Comparison of ENCODE assay signal across 14 cellular contexts in the genomic region with DNA sequence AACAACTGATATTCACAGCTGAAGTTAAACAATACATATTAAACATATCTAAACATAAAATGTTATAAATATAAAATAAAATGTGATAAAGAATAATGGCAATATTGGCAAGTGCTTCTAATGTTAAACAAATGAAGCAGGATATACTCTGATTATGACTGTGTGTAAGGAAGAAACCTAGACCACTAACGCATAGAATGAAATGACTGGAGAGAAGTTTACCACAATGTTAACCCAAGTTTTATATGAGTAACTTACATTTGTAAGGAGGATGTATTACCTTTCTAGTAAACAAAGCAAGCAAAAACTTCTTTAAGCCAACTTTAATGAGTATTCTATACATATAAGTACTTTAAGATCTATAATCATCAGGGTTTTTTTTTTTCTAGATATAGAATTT. TPM values are rescaled to one million over a fixed set of nuclear protein-coding genes. Genes with fewer than 3 reads are reported as not detected.
A peak's percentile ranks its signal among the peaks of the same experiment; 100 is the strongest.
DNase-seq lines count a peak whose midpoint lies in the region; ATAC-seq and TF ChIP-seq lines count a peak whose summit lies in the region.
"Had no signal": no experiment of that assay in that cellular context is flagged by ENCODE, and none has a peak within 500 bp of the region (broad histone marks: within the 10 kb centered on the region; RNA-seq: fewer than 3 reads in every experiment).

No MANE protein-coding gene starts in this region.

- TF ChIP-seq POLR2A in Peyer's patch (IDR thresholded peaks at IDR 0.05), result no peak

- H3K9me3 Mint-ChIP-seq in natural killer cell treated with Interleukin-12 subunit alpha and Interleukin-12 subunit beta and Interleukin-15 and Interleukin-18, amount 100 ng/mL, for 72 hours, result no peaks in the 10 kb centered on the region
- peaks cover 0 to 3% of the 10 kb centered on the region in 2 donors for H3K9me3 Mint-ChIP-seq in natural killer cell
- H3K9me3 Mint-ChIP-seq in activated CD8-positive, alpha-beta T cell treated with anti-CD3 and anti-CD28 coated beads, Interleukin-2, amount 10 ng/mL, durations not matched to agents 7 days and 5 days (ENCODE audit: insufficient read depth), result peaks cover 19% of the 10 kb centered on the region
- peaks cover 9% of the 10 kb centered on the region for H3K9me3 Mint-ChIP-seq in stimulated activated effector memory CD8-positive, alpha-beta T cell treated with anti-CD3 and anti-CD28 coated beads, Interleukin-12 subunit alpha, Interleukin-12 subunit beta, amount 100 ng/mL, for 72 hours

- DNase-seq in natural killer cell treated with Interleukin-12 subunit alpha and Interleukin-12 subunit beta and Interleukin-15 and Interleukin-18, amount 100 ng/mL, for 72 hours (ENCODE audit: low spot score), result no peak
- DNase-seq in natural killer cell (no peak), LoVo (ENCODE audit: low spot score) (no peak), Peyer's patch (no peak), hepatic stellate cell (ENCODE audit: low spot score) (no peak)
- DNase-seq in activated CD8-positive, alpha-beta T cell treated with anti-CD3 and anti-CD28 coated beads, Interleukin-2, amount 10 ng/mL, durations not matched to agents 7 days and 5 days, result no peak
- no peak for DNase-seq in stimulated activated effector memory CD8-positive, alpha-beta T cell treated with anti-CD3 and anti-CD28 coated beads, Interleukin-12 subunit alpha, Interleukin-12 subunit beta, amount 100 ng/mL, for 72 hours (ENCODE audit: low spot score in 2 of 2)
- DNase-seq: CD8-positive, alpha-beta memory T cell; DMS53; GF-D8; GM23248 had no signal

- H3K27ac ChIP-seq in Peyer's patch, result no peak overlapping the region
- H3K27ac ChIP-seq: GM23248, HL-60 had no signal

- peak overlapping the region; percentile 18 for H3K4me3 Mint-ChIP-seq in natural killer cell treated with Interleukin-12 subunit alpha and Interleukin-12 subunit beta and Interleukin-15 and Interleukin-18, amount 100 ng/mL, for 72 hours
- H3K4me3 Mint-ChIP-seq in natural killer cell, result no peak overlapping the region
- H3K4me3 Mint-ChIP-seq in activated CD8-positive, alpha-beta T cell treated with anti-CD3 and anti-CD28 coated beads, Interleukin-2, amount 10 ng/mL, durations not matched to agents 7 days and 5 days, result no peak overlapping the region
- no peak overlapping the region for H3K4me3 Mint-ChIP-seq in stimulated activated effector memory CD8-positive, alpha-beta T cell treated with anti-CD3 and anti-CD28 coated beads, Interleukin-12 subunit alpha, Interleukin-12 subunit beta, amount 100 ng/mL, for 72 hours
- H3K4me3 Mint-ChIP-seq: CD14-positive monocyte; CD8-positive, alpha-beta memory T cell had no signal

- no peaks in the 10 kb centered on the region for H3K27me3 Mint-ChIP-seq in natural killer cell treated with Interleukin-12 subunit alpha and Interleukin-12 subunit beta and Interleukin-15 and Interleukin-18, amount 100 ng/mL, for 72 hours
- no peaks in the 10 kb centered on the region for H3K27me3 Mint-ChIP-seq in natural killer cell (ENCODE audit: low read depth in 2 of 2)
- no peaks in the 10 kb centered on the region for H3K27me3 Mint-ChIP-seq in activated CD8-positive, alpha-beta T cell treated with anti-CD3 and anti-CD28 coated beads, Interleukin-2, amount 10 ng/mL, durations not matched to agents 7 days and 5 days (ENCODE audit: low read depth)
- H3K27me3 Mint-ChIP-seq: CD8-positive, alpha-beta memory T cell had no signal

- intact Hi-C loops in natural killer cell (cut with micrococcal nuclease), result no loop called here

- TF ChIP-seq CTCF in natural killer cell (IDR thresholded peaks at IDR 0.05) (no peak), Peyer's patch (IDR thresholded peaks at IDR 0.05) (no peak)

- no peaks in the 10 kb centered on the region for H3K9me3 ChIP-seq in Peyer's patch

- CTCF ChIA-PET in activated CD8-positive, alpha-beta T cell treated with anti-CD3 and anti-CD28 coated beads, Interleukin-2, amount 10 ng/mL, durations not matched to agents 7 days and 5 days (lab: Charles Lee), result interaction anchor here (0.9 to 1.0 kb wide), 2 partner anchors 12 to 252 kb away, joined by 3 read pairs; a partner anchor contains a TSS

- peak; percentile 81 to 95 for ATAC-seq in natural killer cell treated with Interleukin-12 subunit alpha and Interleukin-12 subunit beta and Interleukin-15 and Interleukin-18, amount 100 ng/mL, for 72 hours
- ATAC-seq in natural killer cell, result no peak
- ATAC-seq in activated CD8-positive, alpha-beta T cell treated with anti-CD3 and anti-CD28 coated beads, Interleukin-2, amount 10 ng/mL, durations not matched to agents 7 days and 5 days, result peak; percentile 67
- peak; percentile 99 for ATAC-seq in stimulated activated effector memory CD8-positive, alpha-beta T cell treated with anti-CD3 and anti-CD28 coated beads, Interleukin-12 subunit alpha, Interleukin-12 subunit beta, amount 100 ng/mL, for 72 hours
- ATAC-seq: HCT116 had no signal

- H3K27ac Mint-ChIP-seq in natural killer cell treated with Interleukin-12 subunit alpha and Interleukin-12 subunit beta and Interleukin-15 and Interleukin-18, amount 100 ng/mL, for 72 hours, result no peak overlapping the region
- H3K27ac Mint-ChIP-seq in natural killer cell, result no peak overlapping the region
- H3K27ac Mint-ChIP-seq in activated CD8-positive, alpha-beta T cell treated with anti-CD3 and anti-CD28 coated beads, Interleukin-2, amount 10 ng/mL, durations not matched to agents 7 days and 5 days, result no peak overlapping the region
- no peak overlapping the region for H3K27ac Mint-ChIP-seq in stimulated activated effector memory CD8-positive, alpha-beta T cell treated with anti-CD3 and anti-CD28 coated beads, Interleukin-12 subunit alpha, Interleukin-12 subunit beta, amount 100 ng/mL, for 72 hours
- H3K27ac Mint-ChIP-seq: CD14-positive monocyte had no signal

- H3K4me3 ChIP-seq in Peyer's patch, result no peak overlapping the region
- H3K4me3 ChIP-seq: GM23248 had no signal

- POLR2A ChIA-PET in activated CD8-positive, alpha-beta T cell treated with anti-CD3 and anti-CD28 coated beads, Interleukin-2, amount 10 ng/mL, durations not matched to agents 7 days and 5 days (lab: Charles Lee), result interaction anchor here (1.0 kb wide), 1 partner anchor 56 kb away, joined by 3 read pairs; no protein-coding TSS in a partner anchor

- peaks cover 0 to 16% (median 0%) of the 10 kb centered on the region in 3 donors for H3K36me3 ChIP-seq in Peyer's patch

- H3K36me3 Mint-ChIP-seq in natural killer cell treated with Interleukin-12 subunit alpha and Interleukin-12 subunit beta and Interleukin-15 and Interleukin-18, amount 100 ng/mL, for 72 hours, result peaks cover 49% of the 10 kb centered on the region
- H3K36me3 Mint-ChIP-seq in natural killer cell, result peaks cover 25% of the 10 kb centered on the region
- peaks cover 65% of the 10 kb centered on the region for H3K36me3 Mint-ChIP-seq in activated CD8-positive, alpha-beta T cell treated with anti-CD3 and anti-CD28 coated beads, Interleukin-2, amount 10 ng/mL, durations not matched to agents 7 days and 5 days (ENCODE audit: low read depth)
- H3K36me3 Mint-ChIP-seq in stimulated activated effector memory CD8-positive, alpha-beta T cell treated with anti-CD3 and anti-CD28 coated beads, Interleukin-12 subunit alpha, Interleukin-12 subunit beta, amount 100 ng/mL, for 72 hours, result peaks cover 66% of the 10 kb centered on the region

- peaks cover 24 to 25% of the 10 kb centered on the region in 2 donors for H3K4me1 Mint-ChIP-seq in natural killer cell treated with Interleukin-12 subunit alpha and Interleukin-12 subunit beta and Interleukin-15 and Interleukin-18, amount 100 ng/mL, for 72 hours (ENCODE audit: low read depth in 2 of 2)
- H3K4me1 Mint-ChIP-seq in natural killer cell, result peaks cover 15 to 19% of the 10 kb centered on the region in 2 donors
- H3K4me1 Mint-ChIP-seq in activated CD8-positive, alpha-beta T cell treated with anti-CD3 and anti-CD28 coated beads, Interleukin-2, amount 10 ng/mL, durations not matched to agents 7 days and 5 days (ENCODE audit: low read depth), result peaks cover 20% of the 10 kb centered on the region
- peaks cover 14% of the 10 kb centered on the region for H3K4me1 Mint-ChIP-seq in stimulated activated effector memory CD8-positive, alpha-beta T cell treated with anti-CD3 and anti-CD28 coated beads, Interleukin-12 subunit alpha, Interleukin-12 subunit beta, amount 100 ng/mL, for 72 hours

- no peaks in the 10 kb centered on the region for H3K27me3 ChIP-seq in Peyer's patch

- H3K4me1 ChIP-seq in Peyer's patch, result no peaks in the 10 kb centered on the region

RNA-seq across cellular contexts. Expression of a gene that starts 43.0 kb away (rescaled TPM):
- total RNA-seq in natural killer cell treated with Interleukin-12 subunit alpha and Interleukin-12 subunit beta and Interleukin-15 and Interleukin-18, amount 100 ng/mL, for 72 hours, result 10 to 100 TPM; 36.0 to 40.3 TPM
- 10 to 100 TPM; 25.5 to 28.3 (median 26.9) TPM for total RNA-seq in natural killer cell
- total RNA-seq in activated CD8-positive, alpha-beta T cell treated with anti-CD3 and anti-CD28 coated beads, Interleukin-2, amount 10 ng/mL, durations not matched to agents 7 days and 5 days, result 10 to 100 TPM; 61.7 to 64.6 TPM
- 10 to 100 TPM; 18.2 to 79.2 (median 22.7) TPM for total RNA-seq in Peyer's patch

Comparison
In these comparisons a context has a peak if more than half of its experiments do, and no peak if none do; other contexts are left out.
1. ATAC-seq: peak in natural killer cell treated with Interleukin-12 subunit alpha and Interleukin-12 subunit beta and Interleukin-15 and Interleukin-18, amount 100 ng/mL, for 72 hours (2 of 2), activated CD8-positive, alpha-beta T cell treated with anti-CD3 and anti-CD28 coated beads, Interleukin-2, amount 10 ng/mL, durations not matched to agents 7 days and 5 days (single experiment) and stimulated activated effector memory CD8-positive, alpha-beta T cell treated with anti-CD3 and anti-CD28 coated beads, Interleukin-12 subunit alpha, Interleukin-12 subunit beta, amount 100 ng/mL, for 72 hours (single experiment); none in natural killer cell (0 of 3).